In genomic region chr19:18453269-18454024, GRCh38 we compare ENCODE assay signal across 21 cellular contexts. TPM values are rescaled to one million over a fixed set of nuclear protein-coding genes. Genes with fewer than 3 reads are reported as not detected.
A peak's percentile ranks its signal among the peaks of the same experiment; 100 is the strongest.
DNase-seq lines count a peak whose midpoint lies in the region; ATAC-seq, FAIRE-seq and TF ChIP-seq lines count a peak whose summit lies in the region.
"Had no signal": no experiment of that assay in that cellular context is flagged by ENCODE, and none has a peak within 500 bp of the region (broad histone marks: within the 10 kb centered on the region; RNA-seq: fewer than 3 reads in every experiment).

No MANE protein-coding gene starts in this region.

- CTCF ChIA-PET in CD8-positive, alpha-beta T cell (lab: Charles Lee), result interaction anchor here (1.0 to 9.5 kb wide), 7 partner anchors 8 to 410 kb away, joined by 3 to 96 read pairs (median 3); no protein-coding TSS in a partner anchor
- CTCF ChIA-PET in HEK293 (lab: Yijun Ruan, JAX), result interaction anchor here (0.6 to 2.4 kb wide), 6 partner anchors 10 to 393 kb away, joined by 3 to 9 read pairs (median 3); no protein-coding TSS in a partner anchor

- intact Hi-C loops in CD8-positive, alpha-beta T cell (cut with DNase I, micrococcal nuclease), result loop anchor here (5.0 to 10.0 kb wide), 2 partner anchors 221 to 229 kb away; partner anchors contain the start of gene CRTC1 (in 1 of the 2)

- no peak overlapping the region for H3K56ac ChIP-seq in mesendoderm (ENCODE audit: low read length)

- FAIRE-seq in keratinocyte (lab: Jason Lieb, UNC), result peak; percentile 52
- FAIRE-seq: GM12891, RCC 7860 had no signal

- no peaks in the 10 kb centered on the region for H3K79me1 ChIP-seq in mesendoderm (ENCODE audit: low read length)

- H3K4me2 ChIP-seq in keratinocyte (ENCODE audit: control insufficient read depth, extremely low read depth, insufficient read depth, low read depth, low read length) (peak overlapping the region; percentile 48), mesendoderm (ENCODE audit: low read length) (no peak overlapping the region)

- no peaks in the 10 kb centered on the region for H3K27me3 Mint-ChIP-seq in CD8-positive, alpha-beta T cell (ENCODE audit: low read depth)

- H4K8ac ChIP-seq in mesendoderm (ENCODE audit: low read depth, low read length), result no peak overlapping the region

- no peaks in the 10 kb centered on the region for H4K20me1 ChIP-seq in keratinocyte (ENCODE audit: control insufficient read depth, extremely low read depth, insufficient read depth, low read length)

- no peak for TF ChIP-seq CTCF in CD8-positive, alpha-beta T cell (IDR thresholded peaks at IDR 0.05)
- TF ChIP-seq CTCF in HEK293 (tag by site-specific recombination; IDR thresholded peaks at IDR 0.05) (no peak), keratinocyte (optimal IDR thresholded peaks at IDR 0.05 in 1 of 3, IDR thresholded peaks at IDR 0.05 in 1 of 3, conservative IDR thresholded peaks at IDR 0.05 in 1 of 3; ENCODE audit: extremely low read depth in 1 of 3, insufficient read depth in 2 of 3, low read length in 3 of 3) (no peak)

- no peak overlapping the region for H2BK5ac ChIP-seq in mesendoderm (ENCODE audit: low read length)

- no peak overlapping the region for H2BK120ac ChIP-seq in mesendoderm (ENCODE audit: low read depth, low read length)

- no peak overlapping the region for H2AFZ ChIP-seq in keratinocyte (ENCODE audit: control insufficient read depth, low read length)

- no peak overlapping the region for H3K4ac ChIP-seq in mesendoderm (ENCODE audit: low read depth, low read length)

- H3K27me3 ChIP-seq in CD8-positive, alpha-beta T cell (ENCODE audit: insufficient read depth, low read length), result no peaks in the 10 kb centered on the region
- H3K27me3 ChIP-seq in adipocyte (replicated peaks; ENCODE audit: control insufficient read depth, insufficient read depth, low read length) (no peaks in the 10 kb centered on the region), keratinocyte (ENCODE audit: control insufficient read depth, extremely low read depth, insufficient read depth, low read length) (no peaks in the 10 kb centered on the region), mesendoderm (ENCODE audit: insufficient read depth, low read length, poor library complexity) (no peaks in the 10 kb centered on the region)
- H3K27me3 ChIP-seq: BLaER1 treated with 17β-estradiol and CSF1 and Interleukin-3, amounts not matched to agents 10 nM and 100 nM; stomach had no signal

- POLR2A ChIA-PET in CD8-positive, alpha-beta T cell (lab: Charles Lee), result interaction anchor here (0.7 kb wide), 1 partner anchor 9 kb away, joined by 3 read pairs; no protein-coding TSS in a partner anchor
- POLR2A ChIA-PET in HEK293 (lab: Yijun Ruan, JAX), result no interaction called here

- dilution Hi-C loops in keratinocyte (cut with MboI; ENCODE audit: extremely low pct_ligation_motif_present, low sequenced_read_pairs), result no loop called here

- in situ Hi-C loops in ACHN (cut with HindIII; ENCODE audit: low pct_ligation_motif_present, low pct_unique_long_range_greater_than_20kb, low sequenced_read_pairs), result no loop called here

- H3K79me2 ChIP-seq in keratinocyte (ENCODE audit: control insufficient read depth, insufficient read depth, low read length) (peaks cover 10% of the 10 kb centered on the region), mesendoderm (ENCODE audit: control insufficient read depth, insufficient read depth, low read length) (no peaks in the 10 kb centered on the region)

- H3K4me3 ChIP-seq in CD8-positive, alpha-beta T cell (ENCODE audit: low read depth, low read length), result no peak overlapping the region
- H3K4me3 ChIP-seq in HEK293 (ENCODE audit: low read depth, low read length), result no peak overlapping the region
- H3K4me3 ChIP-seq in adipocyte (ENCODE audit: low read length), result no peak overlapping the region
- H3K4me3 ChIP-seq in keratinocyte (ENCODE audit: control insufficient read depth in 2 of 3, extremely low read depth in 1 of 3, insufficient read depth in 2 of 3, low read depth in 1 of 3, low read length in 3 of 3), result no peak overlapping the region
- no peak overlapping the region for H3K4me3 ChIP-seq in mesendoderm (ENCODE audit: low read length)
- H3K4me3 ChIP-seq: BLaER1 treated with 17β-estradiol and CSF1 and Interleukin-3, amounts not matched to agents 10 nM and 100 nM; prostate gland; stomach had no signal

- DNase-seq in CD8-positive, alpha-beta T cell, result no peak
- DNase-seq in adipocyte (ENCODE audit: low read depth) (peak; percentile 57), keratinocyte (ENCODE audit: low read depth, low spot score) (no peak), mesendoderm (no peak), ACHN (no peak), HuH-7 (ENCODE audit: low spot score) (no peak)
- DNase-seq: cerebellar nuclear complex, erythroblast, left cardiac atrium, NCI-H187, NCI-H526, stomach had no signal

- H3K27ac Mint-ChIP-seq in CD8-positive, alpha-beta T cell, result peak overlapping the region; percentile 23

- H3K36me3 Mint-ChIP-seq in CD8-positive, alpha-beta T cell, result peaks cover 60% of the 10 kb centered on the region

- peaks cover 2% of the 10 kb centered on the region for H3K4me1 ChIP-seq in CD8-positive, alpha-beta T cell (ENCODE audit: insufficient read depth, low read length)
- H3K4me1 ChIP-seq in HEK293 (ENCODE audit: control insufficient read depth, insufficient read depth, low read length), result no peaks in the 10 kb centered on the region
- peaks cover 52% of the 10 kb centered on the region for H3K4me1 ChIP-seq in adipocyte (ENCODE audit: control insufficient read depth, insufficient read depth, low read length)
- peaks cover 10% of the 10 kb centered on the region for H3K4me1 ChIP-seq in keratinocyte (ENCODE audit: control insufficient read depth, extremely low read depth, insufficient read depth, low read length)
- H3K4me1 ChIP-seq in mesendoderm (ENCODE audit: control insufficient read depth, low read depth, low read length), result peaks cover 3% of the 10 kb centered on the region
- H3K4me1 ChIP-seq: prostate gland had no signal

- no CpG with 5 or more reads among the region's 10 CpGs for WGBS in mesendoderm (ENCODE audit: extremely low coverage, insufficient coverage, low lambda C conversion rate)

- H3K9me3 Mint-ChIP-seq in CD8-positive, alpha-beta T cell, result no peaks in the 10 kb centered on the region

- H3K27ac ChIP-seq in CD8-positive, alpha-beta T cell (ENCODE audit: low read depth, low read length), result no peak overlapping the region
- H3K27ac ChIP-seq in HEK293 (ENCODE audit: extremely low read depth, low read depth, low read length), result no peak overlapping the region
- peak overlapping the region; percentile 52 for H3K27ac ChIP-seq in keratinocyte (ENCODE audit: control insufficient read depth, insufficient read depth, low read length)
- H3K27ac ChIP-seq in mesendoderm (ENCODE audit: low read depth, low read length), result no peak overlapping the region
- H3K27ac ChIP-seq: BLaER1 treated with 17β-estradiol and CSF1 and Interleukin-3, amounts not matched to agents 10 nM and 100 nM; HL-60; prostate gland; stomach had no signal

- H4K5ac ChIP-seq in mesendoderm (ENCODE audit: low read length), result no peak overlapping the region

- no peak overlapping the region for H3K4me3 Mint-ChIP-seq in CD8-positive, alpha-beta T cell

- peaks cover 32% of the 10 kb centered on the region for H3K36me3 ChIP-seq in CD8-positive, alpha-beta T cell (ENCODE audit: insufficient read depth, low read length)
- H3K36me3 ChIP-seq in HEK293 (ENCODE audit: control insufficient read depth in 2 of 2, insufficient read depth in 1 of 2, low read length in 2 of 2) (peaks cover 4 to 36% of the 10 kb centered on the region in 2 experiments; a peak in 2 of 3 replicates), adipocyte (ENCODE audit: control insufficient read depth, insufficient read depth, low read length, severe bottlenecking) (peaks cover 36% of the 10 kb centered on the region), keratinocyte (ENCODE audit: control insufficient read depth in 2 of 2, extremely low read depth in 1 of 2, insufficient read depth in 2 of 2, low read length in 2 of 2) (peaks cover 36 to 60% of the 10 kb centered on the region in 2 experiments), mesendoderm (ENCODE audit: control insufficient read depth, insufficient read depth, low read length) (no peaks in the 10 kb centered on the region)

- no peak for ATAC-seq in CD8-positive, alpha-beta T cell
- no peak for ATAC-seq in GM19452 (IDR thresholded peaks at IDR 0.05; ENCODE audit: unreplicated experiment)
- ATAC-seq: activated CD4-positive, CD25-positive, alpha-beta regulatory T cell treated with anti-CD3 and anti-CD28 coated beads, Interleukin-2, amount 50 U/mL, for 24 hours; left cardiac atrium had no signal

- no peak overlapping the region for H2BK15ac ChIP-seq in mesendoderm (replicated peaks; ENCODE audit: low read depth)

- H3K4me1 Mint-ChIP-seq in CD8-positive, alpha-beta T cell (ENCODE audit: low read depth), result peaks cover 2% of the 10 kb centered on the region

- no peak overlapping the region for H3K23ac ChIP-seq in mesendoderm (ENCODE audit: low read length)

- no peaks in the 10 kb centered on the region for H3K9me3 ChIP-seq in CD8-positive, alpha-beta T cell (ENCODE audit: low read length)
- H3K9me3 ChIP-seq in HEK293 (ENCODE audit: control insufficient read depth, insufficient read depth, low read depth, low read length) (no peaks in the 10 kb centered on the region), adipocyte (ENCODE audit: control insufficient read depth, low read length) (no peaks in the 10 kb centered on the region), keratinocyte (ENCODE audit: control insufficient read depth, low read depth, low read length) (no peaks in the 10 kb centered on the region)
- H3K9me3 ChIP-seq: BLaER1 treated with 17β-estradiol and CSF1 and Interleukin-3, amounts not matched to agents 10 nM and 100 nM; prostate gland; stomach had no signal

- peaks cover under 1% of the 10 kb centered on the region for H3K9me1 ChIP-seq in keratinocyte (ENCODE audit: control insufficient read depth, extremely low read depth, insufficient read depth, low read length)

- H2AK5ac ChIP-seq in mesendoderm (ENCODE audit: low read length), result no peak overlapping the region

- H3K18ac ChIP-seq in mesendoderm (ENCODE audit: low read length), result no peak overlapping the region

- H3K9ac ChIP-seq in adipocyte (ENCODE audit: low read length), result no peak overlapping the region
- H3K9ac ChIP-seq in keratinocyte (ENCODE audit: control insufficient read depth, extremely low read depth, insufficient read depth, low read length), result no peak overlapping the region
- no peak overlapping the region for H3K9ac ChIP-seq in mesendoderm (ENCODE audit: low read length)

RNA-seq across cellular contexts. Expression of gene ISYNA1, which starts 15.5 kb away (rescaled TPM):
- 10 to 100 TPM; 54.5 to 54.7 TPM for total RNA-seq in CD8-positive, alpha-beta T cell
- polyA plus RNA-seq in keratinocyte, result 3.5 to 8.3 TPM (median 7.0 TPM) in 3 replicates
- polyA plus RNA-seq in keratinocyte (2011; ENCODE audit: low read depth), result 0.60 TPM
- polyA plus RNA-seq in keratinocyte (2011; cell fraction: cytosol; rRNA removed), result 3.1 and 7.3 TPM in 2 replicates
- polyA plus RNA-seq in keratinocyte (2011; cell fraction: nucleus; rRNA removed), result 17.4 and 28.2 TPM in 2 replicates
- 7.7 and 10.7 TPM in 2 replicates for polyA plus RNA-seq in keratinocyte (2012; ENCODE audit: low replicate concordance)
- polyA minus RNA-seq in keratinocyte, result 3.3 to 6.8 TPM (median 5.9 TPM) in 3 replicates
- 15.5 TPM for polyA minus RNA-seq in keratinocyte (2011; cell fraction: cytosol; rRNA and poly(A)+ RNA removed)
- 6.5 and 8.8 TPM in 2 replicates for polyA minus RNA-seq in keratinocyte (2011; cell fraction: nucleus; rRNA and poly(A)+ RNA removed)
- polyA plus RNA-seq in mesendoderm (2013, experiment 1 of 2), result 76.6 TPM
- 79.2 TPM for polyA plus RNA-seq in mesendoderm (2013, experiment 2 of 2)

RNA-seq across cellular contexts. Expression of gene SSBP4, which starts 34.2 kb away (rescaled TPM):
- 10 to 100 TPM; 49.9 to 58.2 TPM for total RNA-seq in CD8-positive, alpha-beta T cell
- 7.5 to 11.3 TPM (median 10.8 TPM) in 3 replicates for polyA plus RNA-seq in keratinocyte
- 3.6 TPM for polyA plus RNA-seq in keratinocyte (2011; ENCODE audit: low read depth)
- polyA plus RNA-seq in keratinocyte (2011; cell fraction: cytosol; rRNA removed), result 4.1 and 15.9 TPM in 2 replicates
- polyA plus RNA-seq in keratinocyte (2011; cell fraction: nucleus; rRNA removed), result 12.5 and 15.5 TPM in 2 replicates
- polyA plus RNA-seq in keratinocyte (2012; ENCODE audit: low replicate concordance), result 10.1 and 20.9 TPM in 2 replicates
- 2.2 to 9.2 TPM (median 4.5 TPM) in 3 replicates for polyA minus RNA-seq in keratinocyte
- 34.0 TPM for polyA minus RNA-seq in keratinocyte (2011; cell fraction: cytosol; rRNA and poly(A)+ RNA removed)
- polyA minus RNA-seq in keratinocyte (2011; cell fraction: nucleus; rRNA and poly(A)+ RNA removed), result 10.2 and 19.3 TPM in 2 replicates
- 35.0 TPM for polyA plus RNA-seq in mesendoderm (2013, experiment 1 of 2)
- polyA plus RNA-seq in mesendoderm (2013, experiment 2 of 2), result 35.5 TPM

RNA-seq across cellular contexts. Expression of gene LRRC25, which starts 56.0 kb away (rescaled TPM):
- total RNA-seq in CD8-positive, alpha-beta T cell, result under 1 TPM in 1 of 2 experiments, not detected in 1; 0.22 TPM
- not detected in 3 replicates for polyA plus RNA-seq in keratinocyte
- polyA plus RNA-seq in keratinocyte (2011; ENCODE audit: low read depth), result not detected
- not detected in 2 replicates for polyA plus RNA-seq in keratinocyte (2011; cell fraction: cytosol; rRNA removed)
- polyA plus RNA-seq in keratinocyte (2011; cell fraction: nucleus; rRNA removed), result not detected in 2 replicates
- polyA plus RNA-seq in keratinocyte (2012; ENCODE audit: low replicate concordance), result not detected in 2 replicates
- not detected in 3 replicates for polyA minus RNA-seq in keratinocyte
- not detected for polyA minus RNA-seq in keratinocyte (2011; cell fraction: cytosol; rRNA and poly(A)+ RNA removed)
- not detected in 2 replicates for polyA minus RNA-seq in keratinocyte (2011; cell fraction: nucleus; rRNA and poly(A)+ RNA removed)
- polyA plus RNA-seq in mesendoderm (2013, experiment 1 of 2), result not detected
- polyA plus RNA-seq in mesendoderm (2013, experiment 2 of 2), result 0.03 TPM
- total RNA-seq: Daoy had no signal
